ENCODE assay signal across 1 cellular context in genomic region chr17:51122473-51123115, GRCh38.
TF ChIP-seq lines count a peak whose summit lies in the region.
"Not testable (repeated sequence)": the region's sequence is repeated elsewhere in the genome, so short reads cannot be mapped to it uniquely, and the experiment has no call there.

No MANE protein-coding gene starts in this region.

TF ChIP-seq in K562, 482 proteins besides CTCF, POLR2A, EP300 and RAD21:
- TF ChIP-seq, protein P1, sequence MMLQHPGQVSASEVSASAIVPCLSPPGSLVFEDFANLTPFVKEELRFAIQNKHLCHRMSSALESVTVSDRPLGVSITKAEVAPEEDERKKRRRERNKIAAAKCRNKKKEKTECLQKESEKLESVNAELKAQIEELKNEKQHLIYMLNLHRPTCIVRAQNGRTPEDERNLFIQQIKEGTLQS (IDR thresholded peaks at IDR 0.05) = peak; percentile 90
- TF ChIP-seq, protein P1 (CRISPR knock-in tag; conservative IDR thresholded peaks at IDR 0.05) = 0 out of 2 replicates have a peak, but pooled peaks have one; percentile 35
- not testable (repeated sequence) for TF ChIP-seq NR2C1 (IDR thresholded peaks at IDR 0.05); JUND (tag; IDR thresholded peaks at IDR 0.05; ENCODE audit: borderline replicate concordance, low read depth, low read length); JUN (CRISPR knock-in tag; IDR thresholded peaks at IDR 0.05; ENCODE audit: borderline replicate concordance)
- TF ChIP-seq NR2C1 (tag; IDR thresholded peaks at IDR 0.05) = 0 out of 2 replicates have a peak, but pooled peaks have one; percentile 12
- 0 out of 2 replicates have a peak, but pooled peaks have one; percentile 64 for TF ChIP-seq JUND (IDR thresholded peaks at IDR 0.05; ENCODE audit: borderline replicate concordance, low read depth, low read length)
- TF ChIP-seq MAZ (CRISPR knock-in tag; conservative IDR thresholded peaks at IDR 0.05 in 1 of 2, IDR thresholded peaks at IDR 0.05 in 1 of 2) = peak in 1 of 2 experiments; percentile 10; a peak in 1 of 4 replicates
- TF ChIP-seq BRD9 (IDR thresholded peaks at IDR 0.05; ENCODE audit: low read depth, partially characterized antibody) = peak; percentile 34
- TF ChIP-seq AFF1 (IDR thresholded peaks at IDR 0.05; ENCODE audit: low read depth in 1 of 2, partially characterized antibody in 2 of 2) = peak in 1 of 2 experiments; percentile 46
- 0 out of 2 replicates have a peak, but pooled peaks have one; percentile 21 for TF ChIP-seq JUN (IDR thresholded peaks at IDR 0.05; ENCODE audit: borderline replicate concordance, low read depth, low read length)
- 0 out of 2 replicates have a peak, but pooled peaks have one; percentile 53 for TF ChIP-seq SMARCA5 (IDR thresholded peaks at IDR 0.05)
- peak; percentile 18; the same call in 1 of the 2 replicates for TF ChIP-seq ARID1B (IDR thresholded peaks at IDR 0.05)
- TF ChIP-seq ZFX (CRISPR knock-in tag; IDR thresholded peaks at IDR 0.05) = peak; percentile 46; the same call in 1 of the 2 replicates
- TF ChIP-seq CC2D1A (IDR thresholded peaks at IDR 0.05) = 0 out of 2 replicates have a peak, but pooled peaks have one; percentile 26
- peak; percentile 55 for TF ChIP-seq ZNF395 (CRISPR knock-in tag; IDR thresholded peaks at IDR 0.05)
- peak; percentile 43; the same call in 1 of the 2 replicates for TF ChIP-seq SMARCA4 (IDR thresholded peaks at IDR 0.05)
- TF ChIP-seq DPF2 (IDR thresholded peaks at IDR 0.05) = peak; percentile 31
- 0 out of 2 replicates have a peak, but pooled peaks have one; percentile 40 for TF ChIP-seq ZNF644 (tag; IDR thresholded peaks at IDR 0.05; ENCODE audit: low read depth)
- TF ChIP-seq PKNOX1 (IDR thresholded peaks at IDR 0.05) = peak; percentile 83
- peak; percentile 84 for TF ChIP-seq BCOR (IDR thresholded peaks at IDR 0.05)
- peak; percentile 97 for TF ChIP-seq ADNP (tag; IDR thresholded peaks at IDR 0.05)
- TF ChIP-seq CEBPB (tag; IDR thresholded peaks at IDR 0.05) = peak; percentile 20; the same call in 1 of the 2 replicates
- TF ChIP-seq, protein P2, sequence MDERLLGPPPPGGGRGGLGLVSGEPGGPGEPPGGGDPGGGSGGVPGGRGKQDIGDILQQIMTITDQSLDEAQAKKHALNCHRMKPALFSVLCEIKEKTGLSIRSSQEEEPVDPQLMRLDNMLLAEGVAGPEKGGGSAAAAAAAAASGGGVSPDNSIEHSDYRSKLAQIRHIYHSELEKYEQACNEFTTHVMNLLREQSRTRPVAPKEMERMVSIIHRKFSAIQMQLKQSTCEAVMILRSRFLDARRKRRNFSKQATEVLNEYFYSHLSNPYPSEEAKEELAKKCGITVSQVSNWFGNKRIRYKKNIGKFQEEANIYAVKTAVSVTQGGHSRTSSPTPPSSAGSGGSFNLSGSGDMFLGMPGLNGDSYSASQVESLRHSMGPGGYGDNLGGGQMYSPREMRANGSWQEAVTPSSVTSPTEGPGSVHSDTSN (CRISPR knock-in tag; IDR thresholded peaks at IDR 0.05; ENCODE audit: low read depth) = not testable (repeated sequence)
- TF ChIP-seq, protein P2 (tag; conservative IDR thresholded peaks at IDR 0.05; ENCODE audit: low read depth) = 0 out of 2 replicates have a peak, but pooled peaks have one; percentile 3
TF ChIP-seq in K562: peak in this region for 20; not testable (repeated sequence) for 462.
